ENCODE assay signal across 1 cellular context in the genomic region with DNA sequence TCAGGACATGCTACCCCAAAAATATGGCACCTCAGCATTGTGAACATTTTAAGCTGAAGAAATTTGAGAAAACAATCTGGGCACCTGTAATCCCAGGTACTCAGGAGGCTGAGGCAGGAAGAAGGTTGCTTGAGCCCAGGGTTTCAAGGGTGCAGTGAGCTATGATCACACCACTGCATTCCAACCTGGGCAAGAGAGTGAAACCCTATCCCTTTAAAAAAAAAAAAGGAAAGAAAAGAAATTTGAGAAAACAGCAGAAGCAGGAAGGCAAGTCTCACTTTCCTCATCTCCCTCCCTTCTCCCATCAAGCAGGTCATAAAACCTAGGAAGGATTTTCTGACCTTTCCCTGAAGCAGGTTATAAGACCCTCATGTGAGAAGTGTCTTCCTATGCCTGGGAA.
TF ChIP-seq lines count a peak whose summit lies in the region.

No MANE protein-coding gene starts in this region.

TF ChIP-seq in GM23338, 12 proteins besides CTCF, POLR2A, EP300 and RAD21 (continued from another document):
- TF ChIP-seq JUNB (IDR thresholded peaks at IDR 0.05; ENCODE audit: unreplicated experiment) (no peak), EZH2 (IDR thresholded peaks at IDR 0.05; ENCODE audit: low read depth, unreplicated experiment) (no peak), CREB1 (CRISPR knock-in tag; IDR thresholded peaks at IDR 0.05; ENCODE audit: low read depth) (no peak), POLR2AphosphoS5 (IDR thresholded peaks at IDR 0.05; ENCODE audit: low read depth) (no peak), ZNF331 (CRISPR knock-in tag; IDR thresholded peaks at IDR 0.05; ENCODE audit: low read depth) (no peak), EZH2phosphoT487 (IDR thresholded peaks at IDR 0.05; ENCODE audit: unreplicated experiment) (no peak), NANOG (IDR thresholded peaks at IDR 0.05; ENCODE audit: borderline replicate concordance) (no peak), ZNF114 (CRISPR knock-in tag; IDR thresholded peaks at IDR 0.05) (no peak)
- TF ChIP-seq, protein P1, sequence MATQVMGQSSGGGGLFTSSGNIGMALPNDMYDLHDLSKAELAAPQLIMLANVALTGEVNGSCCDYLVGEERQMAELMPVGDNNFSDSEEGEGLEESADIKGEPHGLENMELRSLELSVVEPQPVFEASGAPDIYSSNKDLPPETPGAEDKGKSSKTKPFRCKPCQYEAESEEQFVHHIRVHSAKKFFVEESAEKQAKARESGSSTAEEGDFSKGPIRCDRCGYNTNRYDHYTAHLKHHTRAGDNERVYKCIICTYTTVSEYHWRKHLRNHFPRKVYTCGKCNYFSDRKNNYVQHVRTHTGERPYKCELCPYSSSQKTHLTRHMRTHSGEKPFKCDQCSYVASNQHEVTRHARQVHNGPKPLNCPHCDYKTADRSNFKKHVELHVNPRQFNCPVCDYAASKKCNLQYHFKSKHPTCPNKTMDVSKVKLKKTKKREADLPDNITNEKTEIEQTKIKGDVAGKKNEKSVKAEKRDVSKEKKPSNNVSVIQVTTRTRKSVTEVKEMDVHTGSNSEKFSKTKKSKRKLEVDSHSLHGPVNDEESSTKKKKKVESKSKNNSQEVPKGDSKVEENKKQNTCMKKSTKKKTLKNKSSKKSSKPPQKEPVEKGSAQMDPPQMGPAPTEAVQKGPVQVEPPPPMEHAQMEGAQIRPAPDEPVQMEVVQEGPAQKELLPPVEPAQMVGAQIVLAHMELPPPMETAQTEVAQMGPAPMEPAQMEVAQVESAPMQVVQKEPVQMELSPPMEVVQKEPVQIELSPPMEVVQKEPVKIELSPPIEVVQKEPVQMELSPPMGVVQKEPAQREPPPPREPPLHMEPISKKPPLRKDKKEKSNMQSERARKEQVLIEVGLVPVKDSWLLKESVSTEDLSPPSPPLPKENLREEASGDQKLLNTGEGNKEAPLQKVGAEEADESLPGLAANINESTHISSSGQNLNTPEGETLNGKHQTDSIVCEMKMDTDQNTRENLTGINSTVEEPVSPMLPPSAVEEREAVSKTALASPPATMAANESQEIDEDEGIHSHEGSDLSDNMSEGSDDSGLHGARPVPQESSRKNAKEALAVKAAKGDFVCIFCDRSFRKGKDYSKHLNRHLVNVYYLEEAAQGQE (IDR thresholded peaks at IDR 0.05; ENCODE audit: unreplicated experiment): no peak
- TF ChIP-seq, protein P2, sequence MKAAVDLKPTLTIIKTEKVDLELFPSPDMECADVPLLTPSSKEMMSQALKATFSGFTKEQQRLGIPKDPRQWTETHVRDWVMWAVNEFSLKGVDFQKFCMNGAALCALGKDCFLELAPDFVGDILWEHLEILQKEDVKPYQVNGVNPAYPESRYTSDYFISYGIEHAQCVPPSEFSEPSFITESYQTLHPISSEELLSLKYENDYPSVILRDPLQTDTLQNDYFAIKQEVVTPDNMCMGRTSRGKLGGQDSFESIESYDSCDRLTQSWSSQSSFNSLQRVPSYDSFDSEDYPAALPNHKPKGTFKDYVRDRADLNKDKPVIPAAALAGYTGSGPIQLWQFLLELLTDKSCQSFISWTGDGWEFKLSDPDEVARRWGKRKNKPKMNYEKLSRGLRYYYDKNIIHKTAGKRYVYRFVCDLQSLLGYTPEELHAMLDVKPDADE (IDR thresholded peaks at IDR 0.05): no peak
- TF ChIP-seq, protein P3, sequence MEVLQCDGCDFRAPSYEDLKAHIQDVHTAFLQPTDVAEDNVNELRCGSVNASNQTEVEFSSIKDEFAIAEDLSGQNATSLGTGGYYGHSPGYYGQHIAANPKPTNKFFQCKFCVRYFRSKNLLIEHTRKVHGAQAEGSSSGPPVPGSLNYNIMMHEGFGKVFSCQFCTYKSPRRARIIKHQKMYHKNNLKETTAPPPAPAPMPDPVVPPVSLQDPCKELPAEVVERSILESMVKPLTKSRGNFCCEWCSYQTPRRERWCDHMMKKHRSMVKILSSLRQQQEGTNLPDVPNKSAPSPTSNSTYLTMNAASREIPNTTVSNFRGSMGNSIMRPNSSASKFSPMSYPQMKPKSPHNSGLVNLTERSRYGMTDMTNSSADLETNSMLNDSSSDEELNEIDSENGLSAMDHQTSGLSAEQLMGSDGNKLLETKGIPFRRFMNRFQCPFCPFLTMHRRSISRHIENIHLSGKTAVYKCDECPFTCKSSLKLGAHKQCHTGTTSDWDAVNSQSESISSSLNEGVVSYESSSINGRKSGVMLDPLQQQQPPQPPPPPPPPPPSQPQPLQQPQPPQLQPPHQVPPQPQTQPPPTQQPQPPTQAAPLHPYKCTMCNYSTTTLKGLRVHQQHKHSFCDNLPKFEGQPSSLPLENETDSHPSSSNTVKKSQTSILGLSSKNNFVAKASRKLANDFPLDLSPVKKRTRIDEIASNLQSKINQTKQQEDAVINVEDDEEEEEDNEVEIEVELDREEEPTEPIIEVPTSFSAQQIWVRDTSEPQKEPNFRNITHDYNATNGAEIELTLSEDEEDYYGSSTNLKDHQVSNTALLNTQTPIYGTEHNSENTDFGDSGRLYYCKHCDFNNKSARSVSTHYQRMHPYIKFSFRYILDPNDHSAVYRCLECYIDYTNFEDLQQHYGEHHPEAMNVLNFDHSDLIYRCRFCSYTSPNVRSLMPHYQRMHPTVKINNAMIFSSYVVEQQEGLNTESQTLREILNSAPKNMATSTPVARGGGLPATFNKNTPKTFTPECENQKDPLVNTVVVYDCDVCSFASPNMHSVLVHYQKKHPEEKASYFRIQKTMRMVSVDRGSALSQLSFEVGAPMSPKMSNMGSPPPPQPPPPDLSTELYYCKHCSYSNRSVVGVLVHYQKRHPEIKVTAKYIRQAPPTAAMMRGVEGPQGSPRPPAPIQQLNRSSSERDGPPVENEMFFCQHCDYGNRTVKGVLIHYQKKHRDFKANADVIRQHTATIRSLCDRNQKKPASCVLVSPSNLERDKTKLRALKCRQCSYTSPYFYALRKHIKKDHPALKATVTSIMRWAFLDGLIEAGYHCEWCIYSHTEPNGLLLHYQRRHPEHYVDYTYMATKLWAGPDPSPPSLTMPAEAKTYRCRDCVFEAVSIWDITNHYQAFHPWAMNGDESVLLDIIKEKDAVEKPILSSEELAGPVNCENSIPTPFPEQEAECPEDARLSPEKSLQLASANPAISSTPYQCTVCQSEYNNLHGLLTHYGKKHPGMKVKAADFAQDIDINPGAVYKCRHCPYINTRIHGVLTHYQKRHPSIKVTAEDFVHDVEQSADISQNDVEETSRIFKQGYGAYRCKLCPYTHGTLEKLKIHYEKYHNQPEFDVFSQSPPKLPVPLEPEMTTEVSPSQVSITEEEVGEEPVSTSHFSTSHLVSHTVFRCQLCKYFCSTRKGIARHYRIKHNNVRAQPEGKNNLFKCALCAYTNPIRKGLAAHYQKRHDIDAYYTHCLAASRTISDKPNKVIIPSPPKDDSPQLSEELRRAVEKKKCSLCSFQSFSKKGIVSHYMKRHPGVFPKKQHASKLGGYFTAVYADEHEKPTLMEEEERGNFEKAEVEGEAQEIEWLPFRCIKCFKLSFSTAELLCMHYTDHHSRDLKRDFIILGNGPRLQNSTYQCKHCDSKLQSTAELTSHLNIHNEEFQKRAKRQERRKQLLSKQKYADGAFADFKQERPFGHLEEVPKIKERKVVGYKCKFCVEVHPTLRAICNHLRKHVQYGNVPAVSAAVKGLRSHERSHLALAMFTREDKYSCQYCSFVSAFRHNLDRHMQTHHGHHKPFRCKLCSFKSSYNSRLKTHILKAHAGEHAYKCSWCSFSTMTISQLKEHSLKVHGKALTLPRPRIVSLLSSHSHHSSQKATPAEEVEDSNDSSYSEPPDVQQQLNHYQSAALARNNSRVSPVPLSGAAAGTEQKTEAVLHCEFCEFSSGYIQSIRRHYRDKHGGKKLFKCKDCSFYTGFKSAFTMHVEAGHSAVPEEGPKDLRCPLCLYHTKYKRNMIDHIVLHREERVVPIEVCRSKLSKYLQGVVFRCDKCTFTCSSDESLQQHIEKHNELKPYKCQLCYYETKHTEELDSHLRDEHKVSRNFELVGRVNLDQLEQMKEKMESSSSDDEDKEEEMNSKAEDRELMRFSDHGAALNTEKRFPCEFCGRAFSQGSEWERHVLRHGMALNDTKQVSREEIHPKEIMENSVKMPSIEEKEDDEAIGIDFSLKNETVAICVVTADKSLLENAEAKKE (CRISPR knock-in tag; IDR thresholded peaks at IDR 0.05): no peak
TF ChIP-seq in GM23338: peak in this region for 0.
